ENCODE assay signal across 17 cellular contexts in genomic region chr11:57410287-57410686, GRCh38. TPM values are rescaled to one million over a fixed set of nuclear protein-coding genes. Genes with fewer than 3 reads are reported as not detected.
DNase-seq lines count a peak whose midpoint lies in the region; ATAC-seq and TF ChIP-seq lines count a peak whose summit lies in the region.
"Had no signal": no experiment of that assay in that cellular context is flagged by ENCODE, and none has a peak within 500 bp of the region (broad histone marks: within the 10 kb centered on the region; RNA-seq: fewer than 3 reads in every experiment).

No MANE protein-coding gene starts in this region.

- ATAC-seq in activated naive CD8-positive, alpha-beta T cell treated with anti-CD3 and anti-CD28 coated beads, Interleukin-2, amount 50 U/mL, for 24 hours: no peak
- no peak for ATAC-seq in activated T-cell treated with anti-CD3 and anti-CD28 coated beads, Interleukin-2, amount 50 U/mL, for 4 hours
- no peak for ATAC-seq in natural killer cell
- ATAC-seq: CD8-positive, alpha-beta T cell; left colon; naive thymus-derived CD4-positive, alpha-beta T cell; right cardiac atrium had no signal

- intact Hi-C loops in natural killer cell (cut with micrococcal nuclease): no loop called here

- DNase-seq in AG09319 (ENCODE audit: extremely low read depth, low read depth): peak; percentile 75
- DNase-seq in HCEC 1CT: peak; percentile 89
- DNase-seq in activated naive CD8-positive, alpha-beta T cell treated with anti-CD3 and anti-CD28 coated beads, Interleukin-2, amount 50 U/mL, for 24 hours: no peak
- DNase-seq in foreskin fibroblast: peak; percentile 83 to 85
- DNase-seq in RKO (ENCODE audit: low spot score): no peak
- no peak for DNase-seq in activated T-cell treated with anti-CD3 and anti-CD28 coated beads, Interleukin-2, amount 50 U/mL, for 4 hours
- DNase-seq in natural killer cell: no peak
- no peak for DNase-seq in DMS153 treated with DMSO at 0.1 percent for 48 hours (lab: John Stamatoyannopoulos, UW; ENCODE audit: unreplicated experiment)
- DNase-seq: activated CD8-positive, alpha-beta memory T cell treated with anti-CD3 and anti-CD28 coated beads for 24 hours; CD8-positive, alpha-beta T cell; GF-D8; left colon; naive thymus-derived CD4-positive, alpha-beta T cell; NCI-H1436; NCI-H526; right cardiac atrium had no signal

- no peaks in the 10 kb centered on the region for H3K27me3 Mint-ChIP-seq in activated naive CD8-positive, alpha-beta T cell treated with anti-CD3 and anti-CD28 coated beads, Interleukin-2, amount 50 U/mL, for 24 hours
- H3K27me3 Mint-ChIP-seq in activated T-cell treated with anti-CD3 and anti-CD28 coated beads, Interleukin-2, amount 50 U/mL, for 4 hours (ENCODE audit: low read depth): no peaks in the 10 kb centered on the region
- H3K27me3 Mint-ChIP-seq in natural killer cell (ENCODE audit: low read depth in 2 of 2): no peaks in the 10 kb centered on the region
- H3K27me3 Mint-ChIP-seq: naive thymus-derived CD4-positive, alpha-beta T cell had no signal

- H3K4me1 Mint-ChIP-seq in activated naive CD8-positive, alpha-beta T cell treated with anti-CD3 and anti-CD28 coated beads, Interleukin-2, amount 50 U/mL, for 24 hours: peaks cover 85% of the 10 kb centered on the region
- H3K4me1 Mint-ChIP-seq in activated T-cell treated with anti-CD3 and anti-CD28 coated beads, Interleukin-2, amount 50 U/mL, for 4 hours (ENCODE audit: low read depth): peaks cover 45% of the 10 kb centered on the region
- peaks cover 0 to 4% of the 10 kb centered on the region in 2 donors for H3K4me1 Mint-ChIP-seq in natural killer cell

- H3K36me3 Mint-ChIP-seq in activated naive CD8-positive, alpha-beta T cell treated with anti-CD3 and anti-CD28 coated beads, Interleukin-2, amount 50 U/mL, for 24 hours (ENCODE audit: low read depth): peaks cover 91% of the 10 kb centered on the region
- H3K36me3 Mint-ChIP-seq in activated T-cell treated with anti-CD3 and anti-CD28 coated beads, Interleukin-2, amount 50 U/mL, for 4 hours (ENCODE audit: insufficient read depth): peaks cover 71% of the 10 kb centered on the region
- H3K36me3 Mint-ChIP-seq in natural killer cell: no peaks in the 10 kb centered on the region

- H3K27ac Mint-ChIP-seq in activated naive CD8-positive, alpha-beta T cell treated with anti-CD3 and anti-CD28 coated beads, Interleukin-2, amount 50 U/mL, for 24 hours: peak overlapping the region; percentile 64
- H3K27ac Mint-ChIP-seq in natural killer cell: no peak overlapping the region
- H3K27ac Mint-ChIP-seq: CD8-positive, alpha-beta T cell; T-helper 2 cell treated with Interferon-gamma antibody and Interleukin-4, amounts not matched to agents 5 μg/mL and 100 μg/mL, for 36 hours had no signal

- H3K9me3 Mint-ChIP-seq in activated naive CD8-positive, alpha-beta T cell treated with anti-CD3 and anti-CD28 coated beads, Interleukin-2, amount 50 U/mL, for 24 hours: no peaks in the 10 kb centered on the region
- no peaks in the 10 kb centered on the region for H3K9me3 Mint-ChIP-seq in activated T-cell treated with anti-CD3 and anti-CD28 coated beads, Interleukin-2, amount 50 U/mL, for 4 hours
- no peaks in the 10 kb centered on the region for H3K9me3 Mint-ChIP-seq in natural killer cell
- H3K9me3 Mint-ChIP-seq: CD8-positive, alpha-beta T cell; T-helper 2 cell treated with Interferon-gamma antibody and Interleukin-4, amounts not matched to agents 5 μg/mL and 100 μg/mL, for 36 hours had no signal

- H3K4me3 Mint-ChIP-seq in activated naive CD8-positive, alpha-beta T cell treated with anti-CD3 and anti-CD28 coated beads, Interleukin-2, amount 50 U/mL, for 24 hours: no peak overlapping the region
- H3K4me3 Mint-ChIP-seq in activated T-cell treated with anti-CD3 and anti-CD28 coated beads, Interleukin-2, amount 50 U/mL, for 4 hours: no peak overlapping the region
- no peak overlapping the region for H3K4me3 Mint-ChIP-seq in natural killer cell
- H3K4me3 Mint-ChIP-seq: CD8-positive, alpha-beta T cell; naive thymus-derived CD4-positive, alpha-beta T cell; T-helper 2 cell treated with Interferon-gamma antibody and Interleukin-4, amounts not matched to agents 5 μg/mL and 100 μg/mL, for 36 hours had no signal

- TF ChIP-seq CTCF in AG09319 (IDR thresholded peaks at IDR 0.05; ENCODE audit: low read depth, low read length) (no peak), foreskin fibroblast (IDR thresholded peaks at IDR 0.05; ENCODE audit: low read depth, low read length) (no peak), natural killer cell (IDR thresholded peaks at IDR 0.05) (no peak)

- H3K4me3 ChIP-seq in foreskin fibroblast (ENCODE audit: low read depth in 1 of 2, low read length in 2 of 2): no peak overlapping the region

RNA-seq across cellular contexts. Expression of gene SLC43A3, which starts 16.6 kb away (rescaled TPM):
- 100 to 1,000 TPM; 508 to 551 (median 529) TPM for total RNA-seq in activated T-cell treated with anti-CD3 and anti-CD28 coated beads, Interleukin-2, amount 50 U/mL, for 4 hours
- total RNA-seq in natural killer cell: 10 to 100 TPM; 17.0 to 22.2 (median 20.7) TPM

RNA-seq across cellular contexts. Expression of gene PRG2, which starts 19.8 kb away (rescaled TPM):
- 1 to 10 TPM; 1.8 to 2.7 (median 2.5) TPM for total RNA-seq in activated T-cell treated with anti-CD3 and anti-CD28 coated beads, Interleukin-2, amount 50 U/mL, for 4 hours
- 1 to 10 TPM in 2 of 3 donors, not detected in 1; 1.2 to 2.4 TPM for total RNA-seq in natural killer cell

RNA-seq across cellular contexts. Expression of gene PRG3, which starts 29.3 kb away (rescaled TPM):
- total RNA-seq in activated T-cell treated with anti-CD3 and anti-CD28 coated beads, Interleukin-2, amount 50 U/mL, for 4 hours: not detected
- not detected for total RNA-seq in natural killer cell
- total RNA-seq: CD8-positive, alpha-beta T cell; left colon; naive thymus-derived CD4-positive, alpha-beta T cell; right cardiac atrium had no signal

RNA-seq across cellular contexts. Expression of gene RTN4RL2, which starts 50.0 kb away (rescaled TPM):
- total RNA-seq in activated T-cell treated with anti-CD3 and anti-CD28 coated beads, Interleukin-2, amount 50 U/mL, for 4 hours: under 1 TPM; 0.16 to 0.33 (median 0.27) TPM
- total RNA-seq in natural killer cell: under 1 TPM; 0.38 to 0.61 (median 0.48) TPM

Comparison
In these comparisons a context has a peak if more than half of its experiments do, and no peak if none do; other contexts are left out.
1. DNase-seq: peak in AG09319 (single experiment), HCEC 1CT (single experiment) and foreskin fibroblast (2 of 2); none in activated naive CD8-positive, alpha-beta T cell treated with anti-CD3 and anti-CD28 coated beads, Interleukin-2, amount 50 U/mL, for 24 hours (single experiment), RKO (single experiment), activated T-cell treated with anti-CD3 and anti-CD28 coated beads, Interleukin-2, amount 50 U/mL, for 4 hours (single experiment), natural killer cell (single experiment) and DMS153 treated with DMSO at 0.1 percent for 48 hours (single experiment).
2. RNA of gene SLC43A3, which starts 16.6 kb away (total RNA-seq): 508 to 551 TPM in activated T-cell treated with anti-CD3 and anti-CD28 coated beads, Interleukin-2, amount 50 U/mL, for 4 hours; 17.0 to 22.2 TPM in natural killer cell; every median in the first group is over 10 times any median in the second.